22 cellular contexts compared by ENCODE assay signal in the genomic region with DNA sequence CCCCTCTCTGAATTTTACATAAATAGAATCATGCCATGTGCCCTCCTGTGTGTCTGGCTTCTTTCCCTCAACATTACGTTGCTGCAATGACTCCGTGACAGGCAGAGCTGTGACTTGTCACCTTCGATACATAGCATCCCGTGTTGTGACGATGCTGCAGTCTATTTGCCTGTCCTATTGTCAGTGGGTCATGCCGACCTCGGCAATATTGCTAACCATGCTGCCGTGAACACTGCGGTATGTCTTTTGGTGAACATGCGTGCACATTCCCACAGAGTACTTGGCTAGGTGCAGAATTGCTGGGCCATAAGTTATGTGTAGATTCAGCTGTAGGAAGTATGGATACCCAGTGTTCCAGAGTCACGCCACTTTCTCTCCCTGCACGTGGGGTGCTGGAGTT.
"Had no signal": no experiment of that assay in that cellular context is flagged by ENCODE, and none has a peak within 500 bp of the region (broad histone marks: within the 10 kb centered on the region; RNA-seq: fewer than 3 reads in every experiment).

No MANE protein-coding gene starts in this region.

- FAIRE-seq: K562, RCC 7860 had no signal

- H3K36me3 ChIP-seq: SJCRH30 had no signal

- ATAC-seq: K562, SK-N-SH treated with all-trans-retinoic acid at 6 μM for 48 hours had no signal

- H3K9ac ChIP-seq: KMS-11 had no signal

- H3K4me1 ChIP-seq: SJCRH30 had no signal

- H3K9me3 ChIP-seq: SJCRH30 had no signal

- H3K27ac ChIP-seq: KMS-11, RWPE1, SJCRH30 had no signal

- H3K4me3 ChIP-seq: K562, SJCRH30 had no signal

- H3K36me3 Mint-ChIP-seq: IgD-negative memory B cell had no signal

- H3K27ac Mint-ChIP-seq: IgD-negative memory B cell had no signal

- DNase-seq: Kasumi-1, MM.1S, NCI-H1092 treated with DMSO at 0.1 percent for 48 hours, NCI-H1436, NCI-H187, NCI-H2029, NCI-H2081 treated with DMSO at 0.1 percent for 48 hours, NCI-H2171, NCI-H226, NCI-H446, NCI-H510A, NCI-H524 treated with DMSO at 0.1 percent for 48 hours, NCI-H69, NCI-H774, SHP77 treated with DMSO at 0.1 percent for 48 hours, SJCRH30 had no signal

- H3K4me3 Mint-ChIP-seq: IgD-negative memory B cell had no signal
